Comparison of ENCODE assay signal across 1 cellular context in genomic region chr1:149936076-149936991, GRCh38.
TF ChIP-seq lines count a peak whose summit lies in the region.

A gene with protein sequence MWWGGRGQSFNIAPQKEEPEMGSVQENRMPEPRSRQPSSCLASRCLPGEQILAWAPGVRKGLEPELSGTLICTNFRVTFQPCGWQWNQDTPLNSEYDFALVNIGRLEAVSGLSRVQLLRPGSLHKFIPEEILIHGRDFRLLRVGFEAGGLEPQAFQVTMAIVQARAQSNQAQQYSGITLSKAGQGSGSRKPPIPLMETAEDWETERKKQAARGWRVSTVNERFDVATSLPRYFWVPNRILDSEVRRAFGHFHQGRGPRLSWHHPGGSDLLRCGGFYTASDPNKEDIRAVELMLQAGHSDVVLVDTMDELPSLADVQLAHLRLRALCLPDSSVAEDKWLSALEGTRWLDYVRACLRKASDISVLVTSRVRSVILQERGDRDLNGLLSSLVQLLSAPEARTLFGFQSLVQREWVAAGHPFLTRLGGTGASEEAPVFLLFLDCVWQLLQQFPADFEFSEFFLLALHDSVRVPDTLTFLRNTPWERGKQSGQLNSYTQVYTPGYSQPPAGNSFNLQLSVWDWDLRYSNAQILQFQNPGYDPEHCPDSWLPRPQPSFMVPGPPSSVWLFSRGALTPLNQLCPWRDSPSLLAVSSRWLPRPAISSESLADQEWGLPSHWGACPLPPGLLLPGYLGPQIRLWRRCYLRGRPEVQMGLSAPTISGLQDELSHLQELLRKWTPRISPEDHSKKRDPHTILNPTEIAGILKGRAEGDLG (minus strand): TSS chr1:149936879. CDS start chr1:149936647, 232 bp downstream.

TF ChIP-seq in H1, 55 proteins besides CTCF, POLR2A, EP300 and RAD21 (continued from another document):
- TF ChIP-seq SRF (IDR thresholded peaks at IDR 0.05; ENCODE audit: low read depth, low read length) (no peak), NANOG (IDR thresholded peaks at IDR 0.05; ENCODE audit: insufficient read depth, low read depth, low read length, poor library complexity, severe bottlenecking) (no peak), BCL11A (IDR thresholded peaks at IDR 0.05; ENCODE audit: low read depth in 2 of 2, low read length in 2 of 2) (no peak), TAF7 (optimal IDR thresholded peaks at IDR 0.05; ENCODE audit: borderline replicate concordance, low read depth, low read length) (no peak), CHD1 (IDR thresholded peaks at IDR 0.05; ENCODE audit: low read depth, low read length) (no peak), ASH2L (IDR thresholded peaks at IDR 0.05; ENCODE audit: low read length) (no peak), FOSL1 (IDR thresholded peaks at IDR 0.05; ENCODE audit: insufficient read depth, low read depth, low read length) (no peak)
